ENCODE assay signal across 1 cellular context in the genomic region with DNA sequence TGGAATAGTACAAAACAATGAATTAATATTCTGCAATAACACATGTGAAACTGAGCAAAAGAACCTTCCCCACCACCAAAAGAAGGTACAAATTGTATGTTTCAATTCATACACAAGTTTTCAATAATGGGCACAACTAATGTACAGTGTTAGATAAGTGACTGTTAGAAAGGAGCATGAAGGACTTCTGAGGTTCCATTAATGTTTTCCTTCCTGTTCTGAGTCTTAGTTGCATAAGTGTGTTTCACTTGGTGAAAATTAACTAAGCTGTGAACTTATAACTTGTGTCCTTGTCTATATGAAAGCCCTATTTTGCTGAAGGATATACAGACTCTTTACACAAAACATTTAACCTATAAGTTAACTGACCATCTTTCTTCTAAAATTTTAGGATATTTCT.
A peak's percentile ranks its signal among the peaks of the same experiment; 100 is the strongest.
TF ChIP-seq lines count a peak whose summit lies in the region.

No MANE protein-coding gene starts in this region.

TF ChIP-seq in HepG2, 621 proteins besides CTCF, POLR2A, EP300 and RAD21 (continued from another document and continues in another):
- TF ChIP-seq SOX5 (CRISPR knock-in tag; IDR thresholded peaks at IDR 0.05; ENCODE audit: borderline replicate concordance): peak; percentile 52; the same call in 1 of the 2 replicates
- peak; percentile 30; the same call in 1 of the 2 replicates for TF ChIP-seq POLR2AphosphoS5 (IDR thresholded peaks at IDR 0.05; ENCODE audit: low read depth, low read length)
- no peak for TF ChIP-seq CBX5 (CRISPR knock-in tag; IDR thresholded peaks at IDR 0.05; ENCODE audit: borderline replicate concordance)
- no peak for TF ChIP-seq ZMYM4 (CRISPR knock-in tag; IDR thresholded peaks at IDR 0.05)
- no peak for TF ChIP-seq HIVEP1 (CRISPR knock-in tag; IDR thresholded peaks at IDR 0.05)
- TF ChIP-seq ZSCAN12 (CRISPR knock-in tag; IDR thresholded peaks at IDR 0.05): no peak
- no peak for TF ChIP-seq NFYB (CRISPR knock-in tag; IDR thresholded peaks at IDR 0.05)
- peak; percentile 33; the same call in 1 of the 2 replicates for TF ChIP-seq BCL6 (CRISPR knock-in tag; IDR thresholded peaks at IDR 0.05)
- TF ChIP-seq ZNF431 (CRISPR knock-in tag; IDR thresholded peaks at IDR 0.05; ENCODE audit: borderline replicate concordance, low read depth): no peak; the same call in 1 of the 2 replicates
- no peak for TF ChIP-seq KLF9 (CRISPR knock-in tag; IDR thresholded peaks at IDR 0.05; ENCODE audit: low read depth)
- TF ChIP-seq ISX (CRISPR knock-in tag; conservative IDR thresholded peaks at IDR 0.05): no peak
- TF ChIP-seq ZNF124 (CRISPR knock-in tag; IDR thresholded peaks at IDR 0.05): no peak
- TF ChIP-seq ZNF747 (CRISPR knock-in tag; IDR thresholded peaks at IDR 0.05; ENCODE audit: borderline replicate concordance): no peak
- no peak for TF ChIP-seq ZBTB1 (CRISPR knock-in tag; IDR thresholded peaks at IDR 0.05; ENCODE audit: borderline replicate concordance)
- TF ChIP-seq ISL2 (CRISPR knock-in tag; IDR thresholded peaks at IDR 0.05): peak; percentile 63; the same call in 1 of the 2 replicates
- no peak for TF ChIP-seq ZNF12 (CRISPR knock-in tag; IDR thresholded peaks at IDR 0.05)
- TF ChIP-seq, protein P1, sequence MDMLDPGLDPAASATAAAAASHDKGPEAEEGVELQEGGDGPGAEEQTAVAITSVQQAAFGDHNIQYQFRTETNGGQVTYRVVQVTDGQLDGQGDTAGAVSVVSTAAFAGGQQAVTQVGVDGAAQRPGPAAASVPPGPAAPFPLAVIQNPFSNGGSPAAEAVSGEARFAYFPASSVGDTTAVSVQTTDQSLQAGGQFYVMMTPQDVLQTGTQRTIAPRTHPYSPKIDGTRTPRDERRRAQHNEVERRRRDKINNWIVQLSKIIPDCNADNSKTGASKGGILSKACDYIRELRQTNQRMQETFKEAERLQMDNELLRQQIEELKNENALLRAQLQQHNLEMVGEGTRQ (IDR thresholded peaks at IDR 0.05; ENCODE audit: low read depth, low read length): no peak
- TF ChIP-seq, protein P1 (CRISPR knock-in tag; IDR thresholded peaks at IDR 0.05; ENCODE audit: borderline replicate concordance): no peak
- no peak for TF ChIP-seq ZNF230 (CRISPR knock-in tag; IDR thresholded peaks at IDR 0.05)
- TF ChIP-seq PRPF4 (IDR thresholded peaks at IDR 0.05; ENCODE audit: low read depth, low read length, poor library complexity, severe bottlenecking): no peak
- TF ChIP-seq ZNF629 (CRISPR knock-in tag; conservative IDR thresholded peaks at IDR 0.05): peak; percentile 80
- no peak for TF ChIP-seq SIX1 (CRISPR knock-in tag; IDR thresholded peaks at IDR 0.05; ENCODE audit: borderline replicate concordance)
- peak; percentile 61 for TF ChIP-seq GATAD2A (CRISPR knock-in tag; IDR thresholded peaks at IDR 0.05)
- TF ChIP-seq NCOA2 (CRISPR knock-in tag; IDR thresholded peaks at IDR 0.05): peak; percentile 67
- TF ChIP-seq, protein P2, sequence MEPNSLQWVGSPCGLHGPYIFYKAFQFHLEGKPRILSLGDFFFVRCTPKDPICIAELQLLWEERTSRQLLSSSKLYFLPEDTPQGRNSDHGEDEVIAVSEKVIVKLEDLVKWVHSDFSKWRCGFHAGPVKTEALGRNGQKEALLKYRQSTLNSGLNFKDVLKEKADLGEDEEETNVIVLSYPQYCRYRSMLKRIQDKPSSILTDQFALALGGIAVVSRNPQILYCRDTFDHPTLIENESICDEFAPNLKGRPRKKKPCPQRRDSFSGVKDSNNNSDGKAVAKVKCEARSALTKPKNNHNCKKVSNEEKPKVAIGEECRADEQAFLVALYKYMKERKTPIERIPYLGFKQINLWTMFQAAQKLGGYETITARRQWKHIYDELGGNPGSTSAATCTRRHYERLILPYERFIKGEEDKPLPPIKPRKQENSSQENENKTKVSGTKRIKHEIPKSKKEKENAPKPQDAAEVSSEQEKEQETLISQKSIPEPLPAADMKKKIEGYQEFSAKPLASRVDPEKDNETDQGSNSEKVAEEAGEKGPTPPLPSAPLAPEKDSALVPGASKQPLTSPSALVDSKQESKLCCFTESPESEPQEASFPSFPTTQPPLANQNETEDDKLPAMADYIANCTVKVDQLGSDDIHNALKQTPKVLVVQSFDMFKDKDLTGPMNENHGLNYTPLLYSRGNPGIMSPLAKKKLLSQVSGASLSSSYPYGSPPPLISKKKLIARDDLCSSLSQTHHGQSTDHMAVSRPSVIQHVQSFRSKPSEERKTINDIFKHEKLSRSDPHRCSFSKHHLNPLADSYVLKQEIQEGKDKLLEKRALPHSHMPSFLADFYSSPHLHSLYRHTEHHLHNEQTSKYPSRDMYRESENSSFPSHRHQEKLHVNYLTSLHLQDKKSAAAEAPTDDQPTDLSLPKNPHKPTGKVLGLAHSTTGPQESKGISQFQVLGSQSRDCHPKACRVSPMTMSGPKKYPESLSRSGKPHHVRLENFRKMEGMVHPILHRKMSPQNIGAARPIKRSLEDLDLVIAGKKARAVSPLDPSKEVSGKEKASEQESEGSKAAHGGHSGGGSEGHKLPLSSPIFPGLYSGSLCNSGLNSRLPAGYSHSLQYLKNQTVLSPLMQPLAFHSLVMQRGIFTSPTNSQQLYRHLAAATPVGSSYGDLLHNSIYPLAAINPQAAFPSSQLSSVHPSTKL (CRISPR knock-in tag; IDR thresholded peaks at IDR 0.05): peak; percentile 68
- TF ChIP-seq NKX3-1 (CRISPR knock-in tag; IDR thresholded peaks at IDR 0.05): no peak
- no peak for TF ChIP-seq JDP2 (CRISPR knock-in tag; IDR thresholded peaks at IDR 0.05; ENCODE audit: borderline replicate concordance)
- no peak for TF ChIP-seq ARNT2 (CRISPR knock-in tag; IDR thresholded peaks at IDR 0.05; ENCODE audit: low read depth)
- no peak for TF ChIP-seq BORCS8-MEF2B (CRISPR knock-in tag; IDR thresholded peaks at IDR 0.05)
- TF ChIP-seq, protein P3, sequence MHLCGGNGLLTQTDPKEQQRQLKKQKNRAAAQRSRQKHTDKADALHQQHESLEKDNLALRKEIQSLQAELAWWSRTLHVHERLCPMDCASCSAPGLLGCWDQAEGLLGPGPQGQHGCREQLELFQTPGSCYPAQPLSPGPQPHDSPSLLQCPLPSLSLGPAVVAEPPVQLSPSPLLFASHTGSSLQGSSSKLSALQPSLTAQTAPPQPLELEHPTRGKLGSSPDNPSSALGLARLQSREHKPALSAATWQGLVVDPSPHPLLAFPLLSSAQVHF (CRISPR knock-in tag; IDR thresholded peaks at IDR 0.05): no peak
- TF ChIP-seq TSC22D2 (CRISPR knock-in tag; IDR thresholded peaks at IDR 0.05; ENCODE audit: borderline replicate concordance): no peak
- TF ChIP-seq, protein P4, sequence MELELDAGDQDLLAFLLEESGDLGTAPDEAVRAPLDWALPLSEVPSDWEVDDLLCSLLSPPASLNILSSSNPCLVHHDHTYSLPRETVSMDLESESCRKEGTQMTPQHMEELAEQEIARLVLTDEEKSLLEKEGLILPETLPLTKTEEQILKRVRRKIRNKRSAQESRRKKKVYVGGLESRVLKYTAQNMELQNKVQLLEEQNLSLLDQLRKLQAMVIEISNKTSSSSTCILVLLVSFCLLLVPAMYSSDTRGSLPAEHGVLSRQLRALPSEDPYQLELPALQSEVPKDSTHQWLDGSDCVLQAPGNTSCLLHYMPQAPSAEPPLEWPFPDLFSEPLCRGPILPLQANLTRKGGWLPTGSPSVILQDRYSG (CRISPR knock-in tag; IDR thresholded peaks at IDR 0.05): no peak
- TF ChIP-seq ELF4 (CRISPR knock-in tag; IDR thresholded peaks at IDR 0.05; ENCODE audit: borderline replicate concordance): no peak
- TF ChIP-seq, protein P5, sequence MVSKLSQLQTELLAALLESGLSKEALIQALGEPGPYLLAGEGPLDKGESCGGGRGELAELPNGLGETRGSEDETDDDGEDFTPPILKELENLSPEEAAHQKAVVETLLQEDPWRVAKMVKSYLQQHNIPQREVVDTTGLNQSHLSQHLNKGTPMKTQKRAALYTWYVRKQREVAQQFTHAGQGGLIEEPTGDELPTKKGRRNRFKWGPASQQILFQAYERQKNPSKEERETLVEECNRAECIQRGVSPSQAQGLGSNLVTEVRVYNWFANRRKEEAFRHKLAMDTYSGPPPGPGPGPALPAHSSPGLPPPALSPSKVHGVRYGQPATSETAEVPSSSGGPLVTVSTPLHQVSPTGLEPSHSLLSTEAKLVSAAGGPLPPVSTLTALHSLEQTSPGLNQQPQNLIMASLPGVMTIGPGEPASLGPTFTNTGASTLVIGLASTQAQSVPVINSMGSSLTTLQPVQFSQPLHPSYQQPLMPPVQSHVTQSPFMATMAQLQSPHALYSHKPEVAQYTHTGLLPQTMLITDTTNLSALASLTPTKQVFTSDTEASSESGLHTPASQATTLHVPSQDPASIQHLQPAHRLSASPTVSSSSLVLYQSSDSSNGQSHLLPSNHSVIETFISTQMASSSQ (IDR thresholded peaks at IDR 0.05; ENCODE audit: low read depth): peak; percentile 68
- TF ChIP-seq, protein P5 (CRISPR knock-in tag; IDR thresholded peaks at IDR 0.05; ENCODE audit: borderline replicate concordance): no peak; the same call in 1 of the 2 replicates
- no peak for TF ChIP-seq ZFX (CRISPR knock-in tag; IDR thresholded peaks at IDR 0.05; ENCODE audit: low read depth)
- TF ChIP-seq CREM (IDR thresholded peaks at IDR 0.05): peak; percentile 42; the same call in 1 of the 2 replicates
- TF ChIP-seq CREM (CRISPR knock-in tag; IDR thresholded peaks at IDR 0.05): no peak
- peak; percentile 63 for TF ChIP-seq RCOR2 (CRISPR knock-in tag; IDR thresholded peaks at IDR 0.05)
- TF ChIP-seq ELF3 (CRISPR knock-in tag; IDR thresholded peaks at IDR 0.05): peak; percentile 75
- TF ChIP-seq, protein P6, sequence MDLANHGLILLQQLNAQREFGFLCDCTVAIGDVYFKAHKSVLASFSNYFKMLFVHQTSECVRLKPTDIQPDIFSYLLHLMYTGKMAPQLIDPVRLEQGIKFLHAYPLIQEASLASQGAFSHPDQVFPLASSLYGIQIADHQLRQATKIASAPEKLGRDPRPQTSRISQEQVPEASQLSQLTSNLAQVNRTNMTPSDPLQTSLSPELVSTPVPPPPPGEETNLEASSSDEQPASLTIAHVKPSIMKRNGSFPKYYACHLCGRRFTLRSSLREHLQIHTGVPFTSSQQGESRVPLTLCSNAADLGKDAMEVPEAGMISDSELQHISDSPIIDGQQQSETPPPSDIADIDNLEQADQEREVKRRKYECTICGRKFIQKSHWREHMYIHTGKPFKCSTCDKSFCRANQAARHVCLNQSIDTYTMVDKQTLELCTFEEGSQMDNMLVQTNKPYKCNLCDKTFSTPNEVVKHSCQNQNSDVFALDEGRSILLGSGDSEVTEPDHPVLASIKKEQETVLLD (CRISPR knock-in tag; IDR thresholded peaks at IDR 0.05; ENCODE audit: low read depth): no peak
- TF ChIP-seq, protein P7, sequence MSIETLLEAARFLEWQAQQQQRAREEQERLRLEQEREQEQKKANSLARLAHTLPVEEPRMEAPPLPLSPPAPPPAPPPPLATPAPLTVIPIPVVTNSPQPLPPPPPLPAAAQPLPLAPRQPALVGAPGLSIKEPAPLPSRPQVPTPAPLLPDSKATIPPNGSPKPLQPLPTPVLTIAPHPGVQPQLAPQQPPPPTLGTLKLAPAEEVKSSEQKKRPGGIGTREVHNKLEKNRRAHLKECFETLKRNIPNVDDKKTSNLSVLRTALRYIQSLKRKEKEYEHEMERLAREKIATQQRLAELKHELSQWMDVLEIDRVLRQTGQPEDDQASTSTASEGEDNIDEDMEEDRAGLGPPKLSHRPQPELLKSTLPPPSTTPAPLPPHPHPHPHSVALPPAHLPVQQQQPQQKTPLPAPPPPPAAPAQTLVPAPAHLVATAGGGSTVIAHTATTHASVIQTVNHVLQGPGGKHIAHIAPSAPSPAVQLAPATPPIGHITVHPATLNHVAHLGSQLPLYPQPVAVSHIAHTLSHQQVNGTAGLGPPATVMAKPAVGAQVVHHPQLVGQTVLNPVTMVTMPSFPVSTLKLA (IDR thresholded peaks at IDR 0.05): no peak
- no peak for TF ChIP-seq RBAK (CRISPR knock-in tag; IDR thresholded peaks at IDR 0.05)
- TF ChIP-seq ZEB1 (IDR thresholded peaks at IDR 0.05; ENCODE audit: insufficient replicate concordance, low read depth): no peak
- TF ChIP-seq MAZ (IDR thresholded peaks at IDR 0.05; ENCODE audit: borderline replicate concordance, low read depth, low read length): no peak
- TF ChIP-seq MAZ (CRISPR knock-in tag; IDR thresholded peaks at IDR 0.05; ENCODE audit: low read depth): no peak
- peak; percentile 19; the same call in 1 of the 2 replicates for TF ChIP-seq TCF7 (IDR thresholded peaks at IDR 0.05; ENCODE audit: low read depth)
- TF ChIP-seq ZBTB8A (CRISPR knock-in tag; IDR thresholded peaks at IDR 0.05; ENCODE audit: borderline replicate concordance, low read depth): no peak
- TF ChIP-seq KAT2B (IDR thresholded peaks at IDR 0.05; ENCODE audit: borderline replicate concordance, low read depth, low read length): no peak
- TF ChIP-seq, protein P8, sequence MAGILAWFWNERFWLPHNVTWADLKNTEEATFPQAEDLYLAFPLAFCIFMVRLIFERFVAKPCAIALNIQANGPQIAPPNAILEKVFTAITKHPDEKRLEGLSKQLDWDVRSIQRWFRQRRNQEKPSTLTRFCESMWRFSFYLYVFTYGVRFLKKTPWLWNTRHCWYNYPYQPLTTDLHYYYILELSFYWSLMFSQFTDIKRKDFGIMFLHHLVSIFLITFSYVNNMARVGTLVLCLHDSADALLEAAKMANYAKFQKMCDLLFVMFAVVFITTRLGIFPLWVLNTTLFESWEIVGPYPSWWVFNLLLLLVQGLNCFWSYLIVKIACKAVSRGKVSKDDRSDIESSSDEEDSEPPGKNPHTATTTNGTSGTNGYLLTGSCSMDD (CRISPR knock-in tag; IDR thresholded peaks at IDR 0.05): no peak
- TF ChIP-seq ZNF24 (IDR thresholded peaks at IDR 0.05): no peak
- no peak for TF ChIP-seq ZFP1 (CRISPR knock-in tag; IDR thresholded peaks at IDR 0.05)
- TF ChIP-seq FOSL2 (CRISPR knock-in tag; IDR thresholded peaks at IDR 0.05): no peak
- TF ChIP-seq CEBPG (CRISPR knock-in tag; IDR thresholded peaks at IDR 0.05): peak; percentile 76
- no peak for TF ChIP-seq PHF8 (CRISPR knock-in tag; IDR thresholded peaks at IDR 0.05)
